Comparison of ENCODE assay signal across 8 cellular contexts in the genomic region with DNA sequence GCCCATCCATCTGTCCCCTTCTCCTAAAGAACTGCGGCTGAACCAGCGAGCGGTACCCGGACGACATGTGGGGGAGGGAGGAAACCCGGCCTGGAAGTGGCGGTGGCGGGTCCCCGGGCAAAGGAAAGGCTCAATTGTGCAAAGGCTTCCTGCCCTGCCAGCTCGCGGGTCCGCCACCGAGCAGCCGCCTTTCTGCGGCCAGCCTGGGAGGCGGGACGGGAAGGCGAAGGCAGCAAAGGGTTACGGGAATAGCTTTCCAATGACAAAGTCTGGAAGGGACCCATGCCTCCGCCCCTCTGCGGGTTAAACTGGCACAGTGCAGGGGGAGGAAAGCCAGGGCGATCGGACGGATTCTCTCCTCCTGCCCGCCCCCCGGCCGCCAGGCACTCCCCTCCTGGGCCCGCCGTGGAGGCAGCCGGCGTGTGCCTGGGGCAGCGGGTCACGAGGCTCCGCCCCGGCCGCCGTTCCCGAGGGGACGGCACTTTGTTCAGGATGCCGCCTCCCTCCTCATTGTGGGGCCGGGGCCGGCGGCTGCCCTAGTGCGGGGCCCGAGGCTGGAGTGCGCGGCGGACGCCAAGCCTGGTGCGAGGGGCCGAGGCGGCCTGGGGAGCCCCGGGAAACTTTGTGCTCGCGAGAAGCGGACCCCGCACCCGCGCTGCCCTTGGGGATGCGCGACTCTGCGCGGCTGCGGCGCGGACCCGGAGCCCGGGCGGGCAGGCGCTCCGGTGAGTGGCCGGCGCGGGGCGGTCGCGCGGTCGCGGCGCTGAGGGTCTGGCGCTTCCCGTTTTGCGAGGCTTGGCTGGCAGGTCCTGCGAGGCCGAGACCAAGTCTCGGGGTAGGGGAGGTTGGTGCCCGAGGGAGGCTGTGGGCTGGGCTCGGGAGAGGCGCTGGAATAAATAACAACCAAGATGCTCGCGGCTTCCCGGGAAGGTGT. TPM values are rescaled to one million over a fixed set of nuclear protein-coding genes. Genes with fewer than 3 reads are reported as not detected.
DNase-seq lines count a peak whose midpoint lies in the region; ATAC-seq, FAIRE-seq and TF ChIP-seq lines count a peak whose summit lies in the region.

TSS of gene NAV1 (plus strand) at position 510 of the 934 bp plus-strand sequence. CDS start 83,758 bp downstream, outside the sequence.

- peak; percentile 85 for TF ChIP-seq POLR2A in endothelial cell of umbilical vein (IDR thresholded peaks at IDR 0.05; ENCODE audit: low read depth, low read length)
- TF ChIP-seq POLR2A in suprapubic skin (IDR thresholded peaks at IDR 0.05): peak in 1 of 2 donors; percentile 78

- no TSS peak for BruUV-seq in endothelial cell of umbilical vein (replicated peaks; lab: Mats Ljungman, UMichigan)

- WGBS in suprapubic skin: under 1% methylated on average over 27 of the region's 93 CpGs

- DNase-seq in CD4-positive, alpha-beta memory T cell: peak in 1 of 5 donors; percentile 3
- DNase-seq in T-helper 17 cell: no peak
- DNase-seq in endothelial cell of umbilical vein (ENCODE audit: low read depth, low spot score): peak; percentile 84
- peak in 1 of 2 donors; percentile 29 for DNase-seq in memory B cell (ENCODE audit: low spot score in 2 of 2)
- peak; percentile 83 to 89 for DNase-seq in suprapubic skin (ENCODE audit: low spot score in 2 of 2)

- intact Hi-C loops in CD4-positive, alpha-beta memory T cell (cut with micrococcal nuclease): no loop called here
- intact Hi-C loops in endothelial cell of umbilical vein (cut with micrococcal nuclease): loop anchor here (1.0 to 10.0 kb wide), 6 partner anchors 9 to 416 kb away; partner anchors contain the start of gene TIMM17A

- TF ChIP-seq CTCF in HEK293 (tag by site-specific recombination; IDR thresholded peaks at IDR 0.05) (no peak), endothelial cell of umbilical vein (IDR thresholded peaks at IDR 0.05; ENCODE audit: extremely low read depth in 1 of 2, insufficient read depth in 1 of 2, low read depth in 1 of 2, low read length in 2 of 2) (no peak), suprapubic skin (IDR thresholded peaks at IDR 0.05) (no peak)

- H3K27me3 ChIP-seq in CD4-positive, alpha-beta memory T cell (ENCODE audit: insufficient read depth, low read length): peaks cover 27% of the 10 kb centered on the region
- H3K27me3 ChIP-seq in endothelial cell of umbilical vein (ENCODE audit: control insufficient read depth in 2 of 2, insufficient read depth in 2 of 2, low read length in 2 of 2) (no peaks in the 10 kb centered on the region), suprapubic skin (no peaks in the 10 kb centered on the region)

- peak within 1 kb of the TSS; percentile 32 for H2AFZ ChIP-seq in endothelial cell of umbilical vein (ENCODE audit: low read depth, low read length)

- no peaks in the 10 kb centered on the region for H3K36me3 ChIP-seq in CD4-positive, alpha-beta memory T cell (ENCODE audit: insufficient read depth, low read length)
- H3K36me3 ChIP-seq in HEK293 (ENCODE audit: control insufficient read depth in 2 of 2, insufficient read depth in 1 of 2, low read length in 2 of 2) (no peaks in the 10 kb centered on the region), endothelial cell of umbilical vein (ENCODE audit: control insufficient read depth in 2 of 2, extremely low read depth in 1 of 2, insufficient read depth in 2 of 2, low read length in 2 of 2) (no peaks in the 10 kb centered on the region), suprapubic skin (no peaks in the 10 kb centered on the region)

- no peaks in the 10 kb centered on the region for H3K9me3 Mint-ChIP-seq in CD4-positive, alpha-beta memory T cell
- peaks cover 2% of the 10 kb centered on the region for H3K9me3 Mint-ChIP-seq in memory B cell

- H3K27ac ChIP-seq in CD4-positive, alpha-beta memory T cell (ENCODE audit: low read depth, low read length): no peak within 1 kb of the TSS
- H3K27ac ChIP-seq in HEK293 (ENCODE audit: extremely low read depth, low read depth, low read length) (peak within 1 kb of the TSS; percentile 48; the same call in 1 of the 2 replicates), endothelial cell of umbilical vein (ENCODE audit: insufficient read depth, low read depth, low read length) (peak within 1 kb of the TSS; percentile 93), suprapubic skin (peak within 1 kb of the TSS; percentile 88)

- H3K9ac ChIP-seq in endothelial cell of umbilical vein (replicated peaks; ENCODE audit: extremely low read depth, insufficient read depth, low read length): peak within 1 kb of the TSS; percentile 88

- CTCF ChIA-PET in CD4-positive, alpha-beta memory T cell (lab: Charles Lee; ENCODE audit: partially characterized antibody): no interaction called here
- CTCF ChIA-PET in HEK293 (lab: Yijun Ruan, JAX): interaction anchor here (0.7 to 1.4 kb wide), 4 partner anchors 8 to 57 kb away, joined by 3 to 9 read pairs (median 4); no protein-coding TSS in a partner anchor
- CTCF ChIA-PET in endothelial cell of umbilical vein (lab: Charles Lee): interaction anchor here (1.0 to 2.2 kb wide), 9 partner anchors 17 to 256 kb away, joined by 4 to 11 read pairs (median 7); no protein-coding TSS in a partner anchor

- peaks cover 7 to 31% (median 18%) of the 10 kb centered on the region in 4 donors for H3K4me1 Mint-ChIP-seq in CD4-positive, alpha-beta memory T cell
- peaks cover 19% of the 10 kb centered on the region for H3K4me1 Mint-ChIP-seq in T-helper 17 cell
- peaks cover 31% of the 10 kb centered on the region for H3K4me1 Mint-ChIP-seq in memory B cell

- H3K36me3 Mint-ChIP-seq in CD4-positive, alpha-beta memory T cell: peaks cover 1 to 22% of the 10 kb centered on the region in 2 donors
- H3K36me3 Mint-ChIP-seq in T-helper 17 cell (ENCODE audit: low read depth) (peaks cover 4% of the 10 kb centered on the region), memory B cell (peaks cover 3% of the 10 kb centered on the region)

- peak; percentile 96 for FAIRE-seq in endothelial cell of umbilical vein (lab: Jason Lieb, UNC)

- POLR2A ChIA-PET in CD4-positive, alpha-beta memory T cell (lab: Charles Lee; ENCODE audit: partially characterized antibody): no interaction called here
- POLR2A ChIA-PET in HEK293 (lab: Yijun Ruan, JAX): interaction anchor here (1.0 to 1.3 kb wide), 3 partner anchors 13 to 290 kb away, joined by 3 to 5 read pairs (median 4); partner anchors contain the start of gene IPO9
- POLR2A ChIA-PET in endothelial cell of umbilical vein (lab: Charles Lee): interaction anchor here (0.6 to 1.0 kb wide), 2 partner anchors 33 to 35 kb away, joined by 3 read pairs; no protein-coding TSS in a partner anchor

- H3K27me3 Mint-ChIP-seq in CD4-positive, alpha-beta memory T cell: peaks cover 43 to 57% of the 10 kb centered on the region in 2 donors
- H3K27me3 Mint-ChIP-seq in T-helper 17 cell (peaks cover 82% of the 10 kb centered on the region), memory B cell (peaks cover 24% of the 10 kb centered on the region)

- H3K4me3 ChIP-seq in CD4-positive, alpha-beta memory T cell (ENCODE audit: low read length in 2 of 2): no peak within 1 kb of the TSS
- H3K4me3 ChIP-seq in HEK293 (ENCODE audit: low read depth, low read length) (peak within 1 kb of the TSS; percentile 54), endothelial cell of umbilical vein (replicated peaks in 1 of 3; ENCODE audit: insufficient read depth in 1 of 3, low read depth in 1 of 3, low read length in 3 of 3) (peak within 1 kb of the TSS; percentile 70 to 90 (median 85)), suprapubic skin (peak within 1 kb of the TSS; percentile 78)

- H3K9me1 ChIP-seq in endothelial cell of umbilical vein (replicated peaks; ENCODE audit: control insufficient read depth, extremely low read depth, insufficient read depth, low read length): no peaks in the 10 kb centered on the region

- peaks cover 46% of the 10 kb centered on the region for H3K79me2 ChIP-seq in endothelial cell of umbilical vein (ENCODE audit: control insufficient read depth, insufficient read depth, low read length)

- TF ChIP-seq EP300 in suprapubic skin (IDR thresholded peaks at IDR 0.05): no peak

- ATAC-seq in T-helper 17 cell: peak; percentile 37
- ATAC-seq in memory B cell (ENCODE audit: low read depth): peak; percentile 22
- no peak for ATAC-seq in GM19324 (IDR thresholded peaks at IDR 0.05; ENCODE audit: low FRiP score, unreplicated experiment)
- no peak for ATAC-seq in HG02840 (IDR thresholded peaks at IDR 0.05; ENCODE audit: low FRiP score, unreplicated experiment)

- no peaks in the 10 kb centered on the region for H3K9me3 ChIP-seq in CD4-positive, alpha-beta memory T cell (ENCODE audit: control insufficient read depth in 1 of 2, low read length in 2 of 2)
- H3K9me3 ChIP-seq in HEK293 (ENCODE audit: control insufficient read depth, insufficient read depth, low read depth, low read length): no peaks in the 10 kb centered on the region
- no peaks in the 10 kb centered on the region for H3K9me3 ChIP-seq in T-helper 17 cell (ENCODE audit: control insufficient read depth, low read length, poor library complexity, severe bottlenecking)
- no peaks in the 10 kb centered on the region for H3K9me3 ChIP-seq in endothelial cell of umbilical vein (replicated peaks; ENCODE audit: control insufficient read depth, insufficient read depth, low read length)
- H3K9me3 ChIP-seq in suprapubic skin: no peaks in the 10 kb centered on the region

- H4K20me1 ChIP-seq in endothelial cell of umbilical vein (replicated peaks; ENCODE audit: control insufficient read depth, extremely low read depth, insufficient read depth, low read length): no peaks in the 10 kb centered on the region

- H3K4me1 ChIP-seq in CD4-positive, alpha-beta memory T cell (ENCODE audit: insufficient read depth, low read length): peaks cover 19% of the 10 kb centered on the region
- H3K4me1 ChIP-seq in HEK293 (ENCODE audit: control insufficient read depth, insufficient read depth, low read length) (peaks cover 4% of the 10 kb centered on the region; the same call in 1 of the 2 replicates), endothelial cell of umbilical vein (ENCODE audit: control insufficient read depth, extremely low read depth, insufficient read depth, low read length) (peaks cover 74% of the 10 kb centered on the region), suprapubic skin (peaks cover 83% of the 10 kb centered on the region)

- peak within 1 kb of the TSS; percentile 90 for H3K4me2 ChIP-seq in endothelial cell of umbilical vein (ENCODE audit: insufficient read depth, low read length)

- no peak within 1 kb of the TSS for H3K27ac Mint-ChIP-seq in CD4-positive, alpha-beta memory T cell
- peak within 1 kb of the TSS; percentile 16 for H3K27ac Mint-ChIP-seq in T-helper 17 cell
- H3K27ac Mint-ChIP-seq in memory B cell: no peak within 1 kb of the TSS

- H3K4me3 Mint-ChIP-seq in CD4-positive, alpha-beta memory T cell: peak within 1 kb of the TSS; percentile 73 to 87 (median 82)
- H3K4me3 Mint-ChIP-seq in T-helper 17 cell (peak within 1 kb of the TSS; percentile 86), memory B cell (peak within 1 kb of the TSS; percentile 80)

- dilution Hi-C loops in endothelial cell of umbilical vein (cut with MboI; ENCODE audit: extremely low pct_ligation_motif_present, low sequenced_read_pairs): no loop called here

RNA-seq across cellular contexts. Expression of gene NAV1, which starts in this region (rescaled TPM):
- 1 to 10 TPM; 4.7 TPM for total RNA-seq in CD4-positive, alpha-beta memory T cell
- 1 to 10 TPM in 1 of 2 donors, under 1 TPM in 1; 0.29 to 2.8 TPM for polyA plus RNA-seq in CD4-positive, alpha-beta memory T cell
- total RNA-seq in T-helper 17 cell: 1 to 10 TPM; 3.8 to 3.9 TPM
- total RNA-seq in endothelial cell of umbilical vein: 136 and 138 TPM in 2 replicates
- polyA plus RNA-seq in endothelial cell of umbilical vein: 16.3 and 19.9 TPM in 2 replicates
- polyA plus RNA-seq in endothelial cell of umbilical vein (2011; cell fraction: cytosol; rRNA removed): 27.2 and 31.1 TPM in 2 replicates
- polyA plus RNA-seq in endothelial cell of umbilical vein (2011; cell fraction: nucleus; rRNA removed): 58.6 and 65.0 TPM in 2 replicates
- 73.9 and 86.9 TPM in 2 replicates for polyA plus RNA-seq in endothelial cell of umbilical vein (2012)
- polyA minus RNA-seq in endothelial cell of umbilical vein: 45.0 and 46.8 TPM in 2 replicates
- polyA minus RNA-seq in endothelial cell of umbilical vein (2011; cell fraction: cytosol; rRNA and poly(A)+ RNA removed): 0.31 TPM
- polyA minus RNA-seq in endothelial cell of umbilical vein (2011; cell fraction: nucleus; rRNA and poly(A)+ RNA removed): 83.9 and 99.0 TPM in 2 replicates
- total RNA-seq in suprapubic skin: 10 to 100 TPM; 17.4 to 36.9 (median 25.5) TPM

Comparison
In these comparisons a context has a peak if more than half of its experiments do, and no peak if none do; other contexts are left out.
1. DNase-seq: peak in endothelial cell of umbilical vein (single experiment) and suprapubic skin (2 of 2); none in T-helper 17 cell (0 of 3).
2. H3K4me3 ChIP-seq: peak in HEK293 (single experiment), endothelial cell of umbilical vein (3 of 3) and suprapubic skin (single experiment); none in CD4-positive, alpha-beta memory T cell (0 of 2).
3. ATAC-seq: peak in T-helper 17 cell (single experiment) and memory B cell (single experiment); none in GM19324 (single experiment) and HG02840 (single experiment).
4. Peak in every context shown above with its lines, with median percentiles within 50 percentile points of each other: H3K4me3 Mint-ChIP-seq.